1 cellular context compared by ENCODE assay signal in genomic region chr9:19231126-19232035, GRCh38.
TF ChIP-seq lines count a peak whose summit lies in the region.

No MANE protein-coding gene starts in this region.

TF ChIP-seq in SK-N-SH, 30 proteins besides CTCF, POLR2A, EP300 and RAD21 (continued from another document):
- TF ChIP-seq PBX3 (IDR thresholded peaks at IDR 0.05) (no peak), EZH2phosphoT487 (IDR thresholded peaks at IDR 0.05; ENCODE audit: borderline replicate concordance, low read depth) (no peak), TAF1 (IDR thresholded peaks at IDR 0.05; ENCODE audit: borderline replicate concordance, low read depth, low read length) (no peak)
